ENCODE assay signal across 37 cellular contexts in genomic region chr11:13349581-13349980, GRCh38.
"Had no signal": no experiment of that assay in that cellular context is flagged by ENCODE, and none has a peak within 500 bp of the region (broad histone marks: within the 10 kb centered on the region; RNA-seq: fewer than 3 reads in every experiment).

No MANE protein-coding gene starts in this region.

- H3K9me3 Mint-ChIP-seq: activated B cell treated with CpG ODN at 0.5 μM for 24 hours; activated CD4-positive, alpha-beta memory T cell treated with anti-CD3 and anti-CD28 coated beads for 36 hours; activated naive CD8-positive, alpha-beta T cell treated with anti-CD3 and anti-CD28 coated beads for 36 hours; T-cell had no signal

- H3K27me3 ChIP-seq: brain microvascular endothelial cell had no signal

- H3K4me3 Mint-ChIP-seq: activated B cell treated with CpG ODN at 0.5 μM for 24 hours; activated CD4-positive, alpha-beta memory T cell treated with anti-CD3 and anti-CD28 coated beads for 36 hours; activated naive CD8-positive, alpha-beta T cell treated with anti-CD3 and anti-CD28 coated beads for 36 hours; T-cell had no signal

- FAIRE-seq: RCC 7860 had no signal

- ATAC-seq: Right ventricle myocardium inferior, SK-N-SH treated with all-trans-retinoic acid at 6 μM for 48 hours, T-cell had no signal

- H3K27ac Mint-ChIP-seq: activated B cell treated with CpG ODN at 0.5 μM for 24 hours; activated CD4-positive, alpha-beta memory T cell treated with anti-CD3 and anti-CD28 coated beads for 36 hours; activated naive CD8-positive, alpha-beta T cell treated with anti-CD3 and anti-CD28 coated beads for 36 hours had no signal

- DNase-seq: activated B cell treated with CpG ODN at 0.5 μM for 24 hours; activated CD4-positive, alpha-beta memory T cell treated with anti-CD3 and anti-CD28 coated beads for 36 hours; activated CD4-positive, alpha-beta T cell treated with anti-CD3 and anti-CD28 coated beads for 4 hours; activated CD4-positive, alpha-beta T cell treated with anti-CD3 and anti-CD28 coated beads, Interleukin-2, amount 50 U/mL, for 1 hour; activated CD4-positive, CD25-positive, alpha-beta regulatory T cell treated with anti-CD3 and anti-CD28 coated beads, Interleukin-2, amount 50 U/mL, for 72 hours; activated CD8-positive, alpha-beta memory T cell treated with anti-CD3 and anti-CD28 coated beads, Interleukin-2, amount 50 U/mL, for 4 hours; activated effector memory CD4-positive, alpha-beta T cell treated with anti-CD3 and anti-CD28 coated beads, Interleukin-2, amount 50 U/mL, for 16 hours; activated naive CD4-positive, alpha-beta T cell; activated naive CD4-positive, alpha-beta T cell treated with anti-CD3 and anti-CD28 coated beads, Interleukin-2, amount 50 U/mL, for 16 hours; activated naive CD8-positive, alpha-beta T cell treated with anti-CD3 and anti-CD28 coated beads for 36 hours; amniotic stem cell; aorta; brain microvascular endothelial cell; central memory CD4-positive, alpha-beta T cell; Karpas-422; KBM-7; NCI-H1048; NCI-H1105 treated with DMSO at 0.1 percent for 48 hours; NCI-H1436; NCI-H1694; NCI-H1930; NCI-H2081 treated with DMSO at 0.1 percent for 48 hours; NCI-H345; NCI-H510A; NCI-H526; NCI-H748 treated with DMSO at 0.1 percent for 48 hours; NK-92 treated with Interleukin-12 subunit alpha and Interleukin-12 subunit beta, amount 100 ng/mL, for 24 hours; PC-9; SIG-M5; T-cell; T-helper 2 cell; T-helper 9 cell had no signal

- H3K27me3 Mint-ChIP-seq: activated B cell treated with CpG ODN at 0.5 μM for 24 hours; activated CD4-positive, alpha-beta memory T cell treated with anti-CD3 and anti-CD28 coated beads for 36 hours; activated naive CD8-positive, alpha-beta T cell treated with anti-CD3 and anti-CD28 coated beads for 36 hours; T-cell had no signal

- H3K4me3 ChIP-seq: PC-9 had no signal

- H3K36me3 ChIP-seq: brain microvascular endothelial cell had no signal

- H3K27ac ChIP-seq: brain microvascular endothelial cell, PC-9, RWPE1, VCaP had no signal
